14 cellular contexts compared by ENCODE assay signal in genomic region chr2:29644949-29645348, GRCh38.
DNase-seq lines count a peak whose midpoint lies in the region; ATAC-seq and TF ChIP-seq lines count a peak whose summit lies in the region.
"Had no signal": no experiment of that assay in that cellular context is flagged by ENCODE, and none has a peak within 500 bp of the region (broad histone marks: within the 10 kb centered on the region; RNA-seq: fewer than 3 reads in every experiment).

No MANE protein-coding gene starts in this region.

- TF ChIP-seq EP300 in gastroesophageal sphincter (IDR thresholded peaks at IDR 0.05): no peak

- H3K9me3 Mint-ChIP-seq in H9: peaks cover 10 to 11% of the 10 kb centered on the region in 2 experiments; a peak in 4 of 5 replicates

- no peak overlapping the region for H2BK12ac ChIP-seq in H9 (ENCODE audit: insufficient read length, low read depth, low read length)

- H2BK15ac ChIP-seq in H9 (ENCODE audit: low read depth, low read length): no peak overlapping the region

- H3K4ac ChIP-seq in H9 (ENCODE audit: low read depth, low read length): no peak overlapping the region

- H3K4me1 ChIP-seq in A673 (ENCODE audit: insufficient read depth, low read length, poor library complexity, severe bottlenecking) (no peaks in the 10 kb centered on the region), H9 (ENCODE audit: insufficient read depth, low read length) (no peaks in the 10 kb centered on the region), RWPE2 (ENCODE audit: insufficient read depth, poor library complexity, severe bottlenecking) (peaks cover 3% of the 10 kb centered on the region), foreskin keratinocyte (peaks cover 5% of the 10 kb centered on the region), PC-9 (replicated peaks; ENCODE audit: insufficient read depth) (no peaks in the 10 kb centered on the region), gastroesophageal sphincter (no peaks in the 10 kb centered on the region)
- H3K4me1 ChIP-seq: HAP-1, Peyer's patch had no signal

- TF ChIP-seq CTCF in A673 (conservative IDR thresholded peaks at IDR 0.05; ENCODE audit: low read depth, low read length) (0 out of 2 replicates have a peak, but pooled peaks have one; percentile 21), H9 (conservative IDR thresholded peaks at IDR 0.05) (peak; percentile 16; the same call in 1 of the 3 replicates), RWPE2 (IDR thresholded peaks at IDR 0.05; ENCODE audit: poor library complexity, severe bottlenecking) (peak; percentile 32), foreskin keratinocyte (conservative IDR thresholded peaks at IDR 0.05) (peak; percentile 51), PC-9 (conservative IDR thresholded peaks at IDR 0.05) (no peak), gastroesophageal sphincter (IDR thresholded peaks at IDR 0.05) (no peak)

- H3K9ac ChIP-seq in H9 (ENCODE audit: extremely low read depth, insufficient read length, low read length): no peak overlapping the region

- no peaks in the 10 kb centered on the region for H3K27me3 ChIP-seq in A673 (replicated peaks; ENCODE audit: insufficient read depth, low read depth, low read length, poor library complexity)
- no peaks in the 10 kb centered on the region for H3K27me3 ChIP-seq in H9 (ENCODE audit: insufficient read depth, low read length)
- H3K27me3 ChIP-seq in RWPE2 (ENCODE audit: insufficient read depth, poor library complexity, severe bottlenecking): no peaks in the 10 kb centered on the region
- H3K27me3 ChIP-seq in foreskin keratinocyte: peaks cover 3% of the 10 kb centered on the region
- peaks cover 28% of the 10 kb centered on the region for H3K27me3 ChIP-seq in PC-9 (ENCODE audit: insufficient read depth, low read depth)
- H3K27me3 ChIP-seq in gastroesophageal sphincter: no peaks in the 10 kb centered on the region
- H3K27me3 ChIP-seq: Peyer's patch had no signal

- no peak overlapping the region for H3T11ph ChIP-seq in H9 (ENCODE audit: low read length)

- H3K79me1 ChIP-seq in H9 (ENCODE audit: insufficient read depth, low read depth, low read length, poor library complexity, severe bottlenecking): no peaks in the 10 kb centered on the region

- TF ChIP-seq POLR2A in gastroesophageal sphincter (IDR thresholded peaks at IDR 0.05): no peak

- H4K20me1 ChIP-seq in H9 (ENCODE audit: control insufficient read depth, insufficient read depth, insufficient read length) (no peaks in the 10 kb centered on the region), PC-9 (ENCODE audit: insufficient read depth) (no peaks in the 10 kb centered on the region)

- CTCF ChIA-PET in A673 (lab: Charles Lee): no interaction called here
- CTCF ChIA-PET in PC-9 (lab: Charles Lee): no interaction called here

- no peak overlapping the region for H2BK120ac ChIP-seq in H9 (ENCODE audit: low read depth, low read length, poor library complexity, severe bottlenecking)

- ATAC-seq in RWPE2 (ENCODE audit: low read depth) (no peak), foreskin keratinocyte (no peak), gastroesophageal sphincter (no peak), HG02870 (IDR thresholded peaks at IDR 0.05; ENCODE audit: unreplicated experiment) (no peak)

- H3K56ac ChIP-seq in H9 (ENCODE audit: insufficient read length, low read depth, low read length): no peak overlapping the region

- H3K27me3 Mint-ChIP-seq in H9 (ENCODE audit: low read depth): no peaks in the 10 kb centered on the region

- no peak overlapping the region for H3K4me3 Mint-ChIP-seq in H9
- H3K4me3 Mint-ChIP-seq: CD8-positive, alpha-beta memory T cell had no signal

- H4K91ac ChIP-seq in H9 (ENCODE audit: insufficient read length, low read depth, low read length): no peak overlapping the region

- H3K27ac ChIP-seq in A673 (ENCODE audit: low read depth, low read length, poor library complexity, severe bottlenecking) (no peak overlapping the region), H9 (ENCODE audit: insufficient read length, low read depth, low read length) (no peak overlapping the region), RWPE2 (ENCODE audit: poor library complexity, severe bottlenecking) (no peak overlapping the region), foreskin keratinocyte (no peak overlapping the region), PC-9 (no peak overlapping the region), gastroesophageal sphincter (no peak overlapping the region)
- H3K27ac ChIP-seq: Peyer's patch had no signal

- no peak overlapping the region for H3K23ac ChIP-seq in H9 (ENCODE audit: insufficient read length, low read depth, low read length)

- no peak overlapping the region for H2AFZ ChIP-seq in H9 (ENCODE audit: low read length)
- H2AFZ ChIP-seq in PC-9: no peak overlapping the region

- H3K36me3 ChIP-seq in A673 (ENCODE audit: insufficient read depth, low read length, poor library complexity, severe bottlenecking): no peaks in the 10 kb centered on the region
- no peaks in the 10 kb centered on the region for H3K36me3 ChIP-seq in RWPE2 (ENCODE audit: low read depth)
- no peaks in the 10 kb centered on the region for H3K36me3 ChIP-seq in PC-9 (ENCODE audit: low read depth)
- H3K36me3 ChIP-seq in gastroesophageal sphincter: no peaks in the 10 kb centered on the region
- H3K36me3 ChIP-seq: HAP-1, Peyer's patch had no signal

- H3K9me3 ChIP-seq in A673 (ENCODE audit: low read depth, low read length, poor library complexity, severe bottlenecking): peaks cover 8% of the 10 kb centered on the region
- H3K9me3 ChIP-seq in H9 (ENCODE audit: control insufficient read depth, low read depth, low read length): no peaks in the 10 kb centered on the region
- no peaks in the 10 kb centered on the region for H3K9me3 ChIP-seq in RWPE2 (ENCODE audit: severe bottlenecking)
- H3K9me3 ChIP-seq in PC-9 (ENCODE audit: insufficient read depth, low read depth): no peaks in the 10 kb centered on the region; the same call in 1 of the 2 replicates
- peaks cover 0 to 20% (median 0%) of the 10 kb centered on the region in 3 donors for H3K9me3 ChIP-seq in gastroesophageal sphincter
- H3K9me3 ChIP-seq: HAP-1, Peyer's patch had no signal

- H3F3A ChIP-seq in PC-9 (ENCODE audit: insufficient read depth, low read depth): no peaks in the 10 kb centered on the region

- POLR2A ChIA-PET in A673 (lab: Charles Lee; ENCODE audit: low non-redundant PET): no interaction called here
- POLR2A ChIA-PET in PC-9 (lab: Charles Lee; ENCODE audit: unreplicated experiment): no interaction called here

- no peaks in the 10 kb centered on the region for H3K4me1 Mint-ChIP-seq in H9
- H3K4me1 Mint-ChIP-seq: CD8-positive, alpha-beta memory T cell had no signal

- H3K79me2 ChIP-seq in H9 (ENCODE audit: insufficient read depth, low read length): no peaks in the 10 kb centered on the region
- H3K79me2 ChIP-seq in PC-9 (ENCODE audit: low read depth): no peaks in the 10 kb centered on the region

- no TSS peak for BruUV-seq in A673 (replicated peaks; lab: Mats Ljungman, UMichigan)
- no TSS peak for BruUV-seq in PC-9 (replicated peaks; lab: Mats Ljungman, UMichigan)

- no peaks in the 10 kb centered on the region for H3K9me2 ChIP-seq in PC-9 (ENCODE audit: insufficient read depth)

- no peak overlapping the region for H4K5ac ChIP-seq in H9 (ENCODE audit: insufficient read length, low read depth, low read length)

- H3K23me2 ChIP-seq in H9 (ENCODE audit: insufficient read length, low read depth, low read length, poor library complexity, severe bottlenecking): no peaks in the 10 kb centered on the region

- no peak overlapping the region for H2AK5ac ChIP-seq in H9 (ENCODE audit: insufficient read length, low read length)

- H3K4me2 ChIP-seq in H9 (ENCODE audit: insufficient read depth, insufficient read length, low read length) (no peak overlapping the region), PC-9 (no peak overlapping the region)

- no peak overlapping the region for H3K18ac ChIP-seq in H9 (ENCODE audit: insufficient read length, low read depth, low read length)

- no CpG with 5 or more reads among the region's 1 CpG for WGBS in H9 (ENCODE audit: extremely low coverage, insufficient read length, low lambda C conversion rate)
- WGBS in gastroesophageal sphincter (ENCODE audit: low coverage in 1 of 2), 2 donors: 86 to 100% methylated on average over 1 of the region's 1 CpG

- no peak overlapping the region for H3K27ac Mint-ChIP-seq in H9
- H3K27ac Mint-ChIP-seq: CD8-positive, alpha-beta memory T cell had no signal

- peaks cover 0 to 10% (median 2%) of the 10 kb centered on the region in 3 experiments; a peak in 4 of 7 replicates for H3K36me3 Mint-ChIP-seq in H9 (ENCODE audit: insufficient read depth in 1 of 3, low read depth in 3 of 3)
- H3K36me3 Mint-ChIP-seq: CD8-positive, alpha-beta memory T cell had no signal

- no peak overlapping the region for H2BK20ac ChIP-seq in H9 (ENCODE audit: low read depth, low read length, poor library complexity, severe bottlenecking)

- intact Hi-C loops in A673 (cut with micrococcal nuclease; ENCODE audit: unreplicated experiment): no loop called here
- intact Hi-C loops in PC-9 (cut with micrococcal nuclease; ENCODE audit: unreplicated experiment): no loop called here

- DNase-seq in A673 (ENCODE audit: low spot score): no peak
- DNase-seq in H9: no peak
- no peak for DNase-seq in RWPE2 (ENCODE audit: low spot score)
- no peak for DNase-seq in foreskin keratinocyte
- DNase-seq in PC-9: no peak
- DNase-seq in activated T-cell treated with anti-CD3 and anti-CD28 coated beads, Interleukin-2, amount 50 U/mL, for 48 hours: no peak
- DNase-seq: CD8-positive, alpha-beta memory T cell; NCI-H1436 treated with DMSO at 0.1 percent for 48 hours; NCI-H69; Peyer's patch; SHP77 had no signal

- no peak overlapping the region for H3K4me3 ChIP-seq in A673 (ENCODE audit: low read depth, low read length, poor library complexity, severe bottlenecking)
- no peak overlapping the region for H3K4me3 ChIP-seq in RWPE2 (ENCODE audit: severe bottlenecking)
- no peak overlapping the region for H3K4me3 ChIP-seq in PC-9
- H3K4me3 ChIP-seq in gastroesophageal sphincter: no peak overlapping the region
- H3K4me3 ChIP-seq: HAP-1, Peyer's patch had no signal

- H4K8ac ChIP-seq in H9 (replicated peaks; ENCODE audit: insufficient read length, low read depth, low read length): no peak overlapping the region

- no peak overlapping the region for H2BK5ac ChIP-seq in H9 (ENCODE audit: insufficient read length, low read length)

- no peak overlapping the region for H3K14ac ChIP-seq in H9 (ENCODE audit: insufficient read depth, low read length)

Comparison
In these comparisons a context has a peak if more than half of its experiments do, and no peak if none do; other contexts are left out.
1. CTCF ChIP-seq: peak in A673 (single experiment), H9 (single experiment), RWPE2 (single experiment) and foreskin keratinocyte (single experiment); none in PC-9 (single experiment) and gastroesophageal sphincter (0 of 4).